In genomic region chr2:174180837-174181236, GRCh38 we compare ENCODE assay signal across 3 cellular contexts.
TF ChIP-seq lines count a peak whose summit lies in the region.

No MANE protein-coding gene starts in this region.

TF ChIP-seq in GM23338, 12 proteins besides CTCF, POLR2A, EP300 and RAD21 (continued from another document):
- TF ChIP-seq ETS1 (IDR thresholded peaks at IDR 0.05) (no peak), CREB1 (CRISPR knock-in tag; IDR thresholded peaks at IDR 0.05; ENCODE audit: low read depth) (no peak), EZH2phosphoT487 (IDR thresholded peaks at IDR 0.05; ENCODE audit: unreplicated experiment) (no peak)

TF ChIP-seq in IMR-90, 13 proteins besides CTCF, POLR2A, EP300 and RAD21 (continued from another document):
- TF ChIP-seq CHD1 (IDR thresholded peaks at IDR 0.05; ENCODE audit: low read depth, low read length) (no peak), MAZ (IDR thresholded peaks at IDR 0.05; ENCODE audit: borderline replicate concordance, low read depth, low read length) (no peak), RFX5 (IDR thresholded peaks at IDR 0.05; ENCODE audit: low read depth, low read length) (no peak), SMC3 (IDR thresholded peaks at IDR 0.05; ENCODE audit: low read depth, low read length) (no peak), BHLHE40 (IDR thresholded peaks at IDR 0.05; ENCODE audit: low read depth, low read length) (no peak), ELK1 (IDR thresholded peaks at IDR 0.05; ENCODE audit: borderline replicate concordance, low read depth, low read length) (no peak), FOS (IDR thresholded peaks at IDR 0.05; ENCODE audit: low read depth, low read length) (no peak), USF2 (IDR thresholded peaks at IDR 0.05; ENCODE audit: low read depth, low read length) (no peak)

TF ChIP-seq in K562, 482 proteins besides CTCF, POLR2A, EP300 and RAD21 (continued from another document):
- TF ChIP-seq DIDO1 (tag; IDR thresholded peaks at IDR 0.05; ENCODE audit: low read depth): no peak
- no peak for TF ChIP-seq ZNF57 (CRISPR knock-in tag; IDR thresholded peaks at IDR 0.05)
- TF ChIP-seq ZNF41 (CRISPR knock-in tag; conservative IDR thresholded peaks at IDR 0.05): no peak
- no peak for TF ChIP-seq NCOA6 (IDR thresholded peaks at IDR 0.05)
- TF ChIP-seq XRCC5 (IDR thresholded peaks at IDR 0.05; ENCODE audit: low read depth, low read length): no peak
- no peak for TF ChIP-seq ZBTB2 (IDR thresholded peaks at IDR 0.05)
- TF ChIP-seq ZNF76 (CRISPR knock-in tag; IDR thresholded peaks at IDR 0.05; ENCODE audit: borderline replicate concordance): no peak
- TF ChIP-seq CBX3 (IDR thresholded peaks at IDR 0.05; ENCODE audit: borderline replicate concordance in 1 of 2, low read length in 2 of 2): no peak
- no peak for TF ChIP-seq E2F1 (CRISPR knock-in tag; IDR thresholded peaks at IDR 0.05)
- TF ChIP-seq NUFIP1 (IDR thresholded peaks at IDR 0.05; ENCODE audit: partially characterized antibody): no peak
- no peak for TF ChIP-seq HMGXB4 (CRISPR knock-in tag; IDR thresholded peaks at IDR 0.05)
- no peak for TF ChIP-seq KHSRP (IDR thresholded peaks at IDR 0.05)
- no peak for TF ChIP-seq E2F6 (IDR thresholded peaks at IDR 0.05; ENCODE audit: borderline replicate concordance in 1 of 2, extremely low read depth in 1 of 2, insufficient read depth in 1 of 2, insufficient read length in 1 of 2, low read depth in 1 of 2, low read length in 1 of 2, poor library complexity in 1 of 2, severe bottlenecking in 1 of 2)
- no peak for TF ChIP-seq ZBTB40 (IDR thresholded peaks at IDR 0.05)
- no peak for TF ChIP-seq ZBTB40 (CRISPR knock-in tag; IDR thresholded peaks at IDR 0.05)
- no peak for TF ChIP-seq HDAC3 (IDR thresholded peaks at IDR 0.05; ENCODE audit: borderline replicate concordance, partially characterized antibody)
- no peak for TF ChIP-seq SMARCB1 (IDR thresholded peaks at IDR 0.05; ENCODE audit: insufficient read length, low read depth)
- TF ChIP-seq PTBP1 (IDR thresholded peaks at IDR 0.05; ENCODE audit: low read depth, low read length): no peak
